17 cellular contexts compared by ENCODE assay signal in the genomic region with DNA sequence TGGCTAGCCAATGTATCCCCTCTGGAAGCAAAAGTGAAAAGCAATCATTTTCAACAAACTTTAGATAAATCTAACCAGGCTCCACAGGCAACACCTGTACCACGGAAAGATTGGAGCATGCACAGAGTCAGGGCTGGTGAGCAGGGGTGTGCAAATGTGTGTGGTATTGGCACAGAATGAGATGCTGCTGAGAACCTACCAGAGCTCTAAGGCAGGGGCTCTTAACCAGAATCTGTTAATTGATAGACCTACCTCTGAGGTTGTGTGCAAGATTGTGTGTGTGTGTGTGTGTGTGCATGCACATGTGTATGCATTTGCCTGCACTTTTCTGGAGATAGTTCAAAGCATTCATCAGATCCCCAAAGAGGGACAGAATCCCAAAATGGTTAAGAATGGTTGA.
DNase-seq lines count a peak whose midpoint lies in the region; ATAC-seq and TF ChIP-seq lines count a peak whose summit lies in the region.
"Had no signal": no experiment of that assay in that cellular context is flagged by ENCODE, and none has a peak within 500 bp of the region (broad histone marks: within the 10 kb centered on the region; RNA-seq: fewer than 3 reads in every experiment).

No MANE protein-coding gene starts in this region.

- peaks cover 79 to 100% (median 93%) of the 10 kb centered on the region in 10 experiments for H3K4me1 ChIP-seq in BLaER1 treated with 17β-estradiol and CSF1 and Interleukin-3, amounts not matched to agents 10 nM and 100 nM
- H3K4me1 ChIP-seq in upper lobe of left lung (peaks cover 0 to 12% (median 6%) of the 10 kb centered on the region in 4 donors), hepatocyte (ENCODE audit: insufficient read depth) (no peaks in the 10 kb centered on the region)
- H3K4me1 ChIP-seq: A549 had no signal

- no peaks in the 10 kb centered on the region for H3K27me3 ChIP-seq in BLaER1 treated with 17β-estradiol and CSF1 and Interleukin-3, amounts not matched to agents 10 nM and 100 nM
- H3K27me3 ChIP-seq in upper lobe of left lung (no peaks in the 10 kb centered on the region), hepatocyte (no peaks in the 10 kb centered on the region)

- peak overlapping the region in 7 of 10 experiments; percentile 15 to 64 (median 50); a peak in 10 of 20 replicates for H3K4me3 ChIP-seq in BLaER1 treated with 17β-estradiol and CSF1 and Interleukin-3, amounts not matched to agents 10 nM and 100 nM
- H3K4me3 ChIP-seq in NB4 (ENCODE audit: low read depth, low read length) (peak overlapping the region; percentile 27), upper lobe of left lung (no peak overlapping the region), hepatocyte (no peak overlapping the region)
- H3K4me3 ChIP-seq: A549, GM23338 had no signal

- no peak for TF ChIP-seq CTCF in NB4 (IDR thresholded peaks at IDR 0.05; ENCODE audit: low read depth, low read length)
- TF ChIP-seq CTCF in upper lobe of left lung (IDR thresholded peaks at IDR 0.05) = no peak
- TF ChIP-seq CTCF in hepatocyte (IDR thresholded peaks at IDR 0.05; ENCODE audit: poor library complexity) = no peak

- H3K36me3 ChIP-seq in BLaER1 treated with 17β-estradiol and CSF1 and Interleukin-3, amounts not matched to agents 10 nM and 100 nM = peaks cover 48 to 93% (median 61%) of the 10 kb centered on the region in 11 experiments
- H3K36me3 ChIP-seq in upper lobe of left lung (no peaks in the 10 kb centered on the region), hepatocyte (replicated peaks; ENCODE audit: insufficient read depth, low read depth) (no peaks in the 10 kb centered on the region)

- H4K20me1 ChIP-seq in BLaER1 treated with 17β-estradiol and CSF1 and Interleukin-3, amounts not matched to agents 10 nM and 100 nM = peaks cover 0 to 100% (median 62%) of the 10 kb centered on the region in 11 experiments; a peak in 16 of 22 replicates
- H4K20me1 ChIP-seq in hepatocyte (ENCODE audit: insufficient read depth, poor library complexity, severe bottlenecking) = no peaks in the 10 kb centered on the region

- H3K27ac ChIP-seq in BLaER1 treated with 17β-estradiol and CSF1 and Interleukin-3, amounts not matched to agents 10 nM and 100 nM = peak overlapping the region in 9 of 11 experiments; percentile 70 to 96 (median 89); a peak in 17 of 22 replicates
- H3K27ac ChIP-seq in upper lobe of left lung (no peak overlapping the region), hepatocyte (no peak overlapping the region)
- H3K27ac ChIP-seq: A549, C4-2B had no signal

- H3K9ac ChIP-seq in BLaER1 treated with 17β-estradiol and CSF1 and Interleukin-3, amounts not matched to agents 10 nM and 100 nM = peak overlapping the region in 8 of 11 experiments; percentile 1 to 75 (median 42); a peak in 8 of 22 replicates
- H3K9ac ChIP-seq: SK-N-SH had no signal

- H3K4me3 Mint-ChIP-seq in memory B cell = peak overlapping the region; percentile 18
- H3K4me3 Mint-ChIP-seq in stimulated activated memory B cell treated with anti-CD40 and anti-IgM and Interleukin-4, amounts not matched to agents 10 μg/mL and 1 μg/mL and 100 μg/mL, for 72 hours = no peak overlapping the region
- H3K4me3 Mint-ChIP-seq: GM23338 had no signal

- WGBS in upper lobe of left lung, 2 donors = 90 to 91% methylated on average over 1 of the region's 1 CpG
- 95% methylated on average over 1 of the region's 1 CpG for WGBS in hepatocyte (ENCODE audit: low lambda C conversion rate, missing lambda C conversion rate)

- H3K9me3 ChIP-seq in BLaER1 treated with 17β-estradiol and CSF1 and Interleukin-3, amounts not matched to agents 10 nM and 100 nM (replicated peaks in 1 of 11) = peaks cover 5 to 35% (median 27%) of the 10 kb centered on the region in 11 experiments; a peak in 20 of 22 replicates
- no peaks in the 10 kb centered on the region for H3K9me3 ChIP-seq in upper lobe of left lung
- no peaks in the 10 kb centered on the region for H3K9me3 ChIP-seq in hepatocyte (ENCODE audit: low read depth)
- H3K9me3 ChIP-seq: A549, SK-N-SH had no signal

- H3K9me2 ChIP-seq in hepatocyte (replicated peaks; ENCODE audit: insufficient read depth) = no peaks in the 10 kb centered on the region
- H3K9me2 ChIP-seq: SK-N-SH had no signal

- H3K4me2 ChIP-seq in BLaER1 treated with 17β-estradiol and CSF1 and Interleukin-3, amounts not matched to agents 10 nM and 100 nM = peak overlapping the region; percentile 5 to 98 (median 87); a peak in 19 of 22 replicates
- no peak overlapping the region for H3K4me2 ChIP-seq in hepatocyte
- H3K4me2 ChIP-seq: A549, GM23338, SK-N-SH had no signal

- no peak overlapping the region for H2AFZ ChIP-seq in hepatocyte
- H2AFZ ChIP-seq: GM23338 had no signal

- H3K9me3 Mint-ChIP-seq in memory B cell = no peaks in the 10 kb centered on the region
- H3K9me3 Mint-ChIP-seq in stimulated activated memory B cell treated with anti-CD40 and anti-IgM and Interleukin-4, amounts not matched to agents 10 μg/mL and 1 μg/mL and 100 μg/mL, for 72 hours = peaks cover 7% of the 10 kb centered on the region

- TF ChIP-seq POLR2A in NB4 (IDR thresholded peaks at IDR 0.05; ENCODE audit: extremely low read depth, insufficient read length) (no peak), upper lobe of left lung (IDR thresholded peaks at IDR 0.05) (no peak)

- TF ChIP-seq EP300 in upper lobe of left lung (IDR thresholded peaks at IDR 0.05) = no peak

- H3K4me1 Mint-ChIP-seq in memory B cell = peaks cover 43% of the 10 kb centered on the region
- peaks cover 75% of the 10 kb centered on the region for H3K4me1 Mint-ChIP-seq in stimulated activated memory B cell treated with anti-CD40 and anti-IgM and Interleukin-4, amounts not matched to agents 10 μg/mL and 1 μg/mL and 100 μg/mL, for 72 hours

- no peaks in the 10 kb centered on the region for H3K79me2 ChIP-seq in hepatocyte

- no peak for DNase-seq in NB4 (ENCODE audit: low read depth)
- no peak for DNase-seq in memory B cell (ENCODE audit: low spot score in 2 of 2)
- no peak for DNase-seq in upper lobe of left lung
- DNase-seq in hepatocyte (ENCODE audit: low spot score) = no peak
- no peak for DNase-seq in dermis blood vessel endothelial cell
- DNase-seq: DND-41, MM.1S, NCI-H1092 treated with DMSO at 0.1 percent for 48 hours, NCI-H1694, NCI-H774, SHP77 treated with DMSO at 0.1 percent for 48 hours, SK-N-SH had no signal

- H3K36me3 Mint-ChIP-seq in memory B cell = peaks cover 24% of the 10 kb centered on the region
- H3K36me3 Mint-ChIP-seq in stimulated activated memory B cell treated with anti-CD40 and anti-IgM and Interleukin-4, amounts not matched to agents 10 μg/mL and 1 μg/mL and 100 μg/mL, for 72 hours = peaks cover 52% of the 10 kb centered on the region

- ATAC-seq in memory B cell (ENCODE audit: low read depth) (no peak), upper lobe of left lung (ENCODE audit: low FRiP score in 2 of 2) (no peak)
- ATAC-seq in stimulated activated memory B cell treated with anti-CD40 and anti-IgM and Interleukin-4, amounts not matched to agents 10 μg/mL and 1 μg/mL and 100 μg/mL, for 72 hours = no peak
- ATAC-seq: A549 had no signal

- no peak overlapping the region for H3K27ac Mint-ChIP-seq in memory B cell
- H3K27ac Mint-ChIP-seq in stimulated activated memory B cell treated with anti-CD40 and anti-IgM and Interleukin-4, amounts not matched to agents 10 μg/mL and 1 μg/mL and 100 μg/mL, for 72 hours = peak overlapping the region; percentile 17
- H3K27ac Mint-ChIP-seq: GM23338 had no signal

- H3K27me3 Mint-ChIP-seq in memory B cell = no peaks in the 10 kb centered on the region
- no peaks in the 10 kb centered on the region for H3K27me3 Mint-ChIP-seq in stimulated activated memory B cell treated with anti-CD40 and anti-IgM and Interleukin-4, amounts not matched to agents 10 μg/mL and 1 μg/mL and 100 μg/mL, for 72 hours

Comparison
In these comparisons a context has a peak if more than half of its experiments do, and no peak if none do; other contexts are left out.
1. H3K27ac ChIP-seq: peak in BLaER1 treated with 17β-estradiol and CSF1 and Interleukin-3, amounts not matched to agents 10 nM and 100 nM (9 of 11); none in upper lobe of left lung (0 of 4) and hepatocyte (single experiment).
2. H3K4me3 ChIP-seq: peak in BLaER1 treated with 17β-estradiol and CSF1 and Interleukin-3, amounts not matched to agents 10 nM and 100 nM (7 of 10) and NB4 (single experiment); none in upper lobe of left lung (0 of 4) and hepatocyte (single experiment).